Comparison of ENCODE assay signal across 21 cellular contexts in genomic region chr4:173807347-173807746, GRCh38.
DNase-seq lines count a peak whose midpoint lies in the region; ATAC-seq and TF ChIP-seq lines count a peak whose summit lies in the region.
"Had no signal": no experiment of that assay in that cellular context is flagged by ENCODE, and none has a peak within 500 bp of the region (broad histone marks: within the 10 kb centered on the region; RNA-seq: fewer than 3 reads in every experiment).

No MANE protein-coding gene starts in this region.

- H3K27me3 Mint-ChIP-seq in CD4-positive, alpha-beta memory T cell: peaks cover 2 to 5% of the 10 kb centered on the region in 2 donors
- H3K27me3 Mint-ChIP-seq: activated naive CD4-positive, alpha-beta T cell treated with anti-CD3 and anti-CD28 coated beads, Interleukin-2, amount 10 ng/mL, durations not matched to agents 7 days and 5 days; central memory CD8-positive, alpha-beta T cell; naive B cell had no signal

- no peak overlapping the region for H3K4me3 Mint-ChIP-seq in CD4-positive, alpha-beta memory T cell
- H3K4me3 Mint-ChIP-seq: activated naive CD4-positive, alpha-beta T cell treated with anti-CD3 and anti-CD28 coated beads, Interleukin-2, amount 10 ng/mL, durations not matched to agents 7 days and 5 days; central memory CD8-positive, alpha-beta T cell; naive B cell had no signal

- H3K27me3 ChIP-seq in MG63: no peaks in the 10 kb centered on the region
- no peaks in the 10 kb centered on the region for H3K27me3 ChIP-seq in uterus
- no peaks in the 10 kb centered on the region for H3K27me3 ChIP-seq in CD4-positive, alpha-beta memory T cell (ENCODE audit: insufficient read depth, low read length)
- H3K27me3 ChIP-seq: BE2C, tibial nerve had no signal

- no peak for TF ChIP-seq POLR2A in uterus (IDR thresholded peaks at IDR 0.05)

- intact Hi-C loops in mucosa of descending colon (cut with DNase I, micrococcal nuclease) (no loop called here), uterus (cut with DNase I; ENCODE audit: low total_unique reads) (no loop called here)
- intact Hi-C loops in CD4-positive, alpha-beta memory T cell (cut with micrococcal nuclease): no loop called here

- H3K4me1 ChIP-seq in mucosa of descending colon (ENCODE audit: low read depth): no peaks in the 10 kb centered on the region
- peaks cover 0 to 11% of the 10 kb centered on the region in 2 donors for H3K4me1 ChIP-seq in uterus
- H3K4me1 ChIP-seq in CD4-positive, alpha-beta memory T cell (ENCODE audit: insufficient read depth, low read length): no peaks in the 10 kb centered on the region

- DNase-seq in MG63: peak; percentile 61
- DNase-seq in fibroblast of the aortic adventitia (ENCODE audit: low read depth): peak; percentile 75
- DNase-seq in mucosa of descending colon: peak in 1 of 3 donors; percentile 22
- peak; percentile 64 to 74 for DNase-seq in uterus
- DNase-seq in COLO668 (lab: John Stamatoyannopoulos, UW; ENCODE audit: unreplicated experiment): no peak
- DNase-seq in cerebellar cortex (ENCODE audit: low spot score): no peak
- DNase-seq in CD4-positive, alpha-beta memory T cell: no peak
- DNase-seq: activated CD4-positive, CD25-positive, alpha-beta regulatory T cell treated with anti-CD3 and anti-CD28 coated beads, Interleukin-2, amount 50 U/mL, for 72 hours; activated naive CD4-positive, alpha-beta T cell treated with anti-CD3 and anti-CD28 coated beads, Interleukin-2, amount 10 ng/mL, durations not matched to agents 7 days and 5 days; activated T-cell treated with anti-CD3 and anti-CD28 coated beads, Interleukin-2, amount 50 U/mL, for 48 hours; BE2C; Calu3; effector CD4-positive, alpha-beta T cell; naive B cell; NCI-H1092 treated with DMSO at 0.1 percent for 48 hours; NCI-H69; stimulated activated naive CD4-positive, alpha-beta T cell treated with Interleukin-2 at 50 U/mL for 16 hours had no signal

- H3K36me3 Mint-ChIP-seq in CD4-positive, alpha-beta memory T cell: no peaks in the 10 kb centered on the region
- H3K36me3 Mint-ChIP-seq: activated naive CD4-positive, alpha-beta T cell treated with anti-CD3 and anti-CD28 coated beads, Interleukin-2, amount 10 ng/mL, durations not matched to agents 7 days and 5 days; naive B cell had no signal

- no peaks in the 10 kb centered on the region for H3K4me1 Mint-ChIP-seq in CD4-positive, alpha-beta memory T cell
- H3K4me1 Mint-ChIP-seq: activated naive CD4-positive, alpha-beta T cell treated with anti-CD3 and anti-CD28 coated beads, Interleukin-2, amount 10 ng/mL, durations not matched to agents 7 days and 5 days; central memory CD8-positive, alpha-beta T cell; naive B cell had no signal

- POLR2A ChIA-PET in CD4-positive, alpha-beta memory T cell (lab: Charles Lee; ENCODE audit: partially characterized antibody): no interaction called here

- ATAC-seq in mucosa of descending colon: peak; percentile 15
- ATAC-seq: esophagus mucosa had no signal

- H3K27ac Mint-ChIP-seq in CD4-positive, alpha-beta memory T cell: no peak overlapping the region
- H3K27ac Mint-ChIP-seq: activated naive CD4-positive, alpha-beta T cell treated with anti-CD3 and anti-CD28 coated beads, Interleukin-2, amount 10 ng/mL, durations not matched to agents 7 days and 5 days; naive B cell had no signal

- H3K4me3 ChIP-seq in MG63 (no peak overlapping the region), fibroblast of the aortic adventitia (ENCODE audit: low read depth, low read length) (no peak overlapping the region), mucosa of descending colon (no peak overlapping the region), uterus (no peak overlapping the region)
- H3K4me3 ChIP-seq in CD4-positive, alpha-beta memory T cell (ENCODE audit: low read length in 2 of 2): no peak overlapping the region
- H3K4me3 ChIP-seq: skin epidermis, tibial nerve had no signal

- H3K9me3 ChIP-seq in MG63 (no peaks in the 10 kb centered on the region), mucosa of descending colon (no peaks in the 10 kb centered on the region), uterus (no peaks in the 10 kb centered on the region)
- no peaks in the 10 kb centered on the region for H3K9me3 ChIP-seq in CD4-positive, alpha-beta memory T cell (ENCODE audit: control insufficient read depth in 1 of 2, low read length in 2 of 2)
- H3K9me3 ChIP-seq: BE2C, tibial nerve had no signal

- CTCF ChIA-PET in CD4-positive, alpha-beta memory T cell (lab: Charles Lee; ENCODE audit: partially characterized antibody): no interaction called here

- H3K36me3 ChIP-seq in MG63 (no peaks in the 10 kb centered on the region), mucosa of descending colon (ENCODE audit: low read depth) (no peaks in the 10 kb centered on the region), uterus (no peaks in the 10 kb centered on the region)
- no peaks in the 10 kb centered on the region for H3K36me3 ChIP-seq in CD4-positive, alpha-beta memory T cell (ENCODE audit: insufficient read depth, low read length)
- H3K36me3 ChIP-seq: BE2C, tibial nerve had no signal

- TF ChIP-seq CTCF in fibroblast of the aortic adventitia (IDR thresholded peaks at IDR 0.05; ENCODE audit: insufficient read depth, low read length) (no peak), mucosa of descending colon (IDR thresholded peaks at IDR 0.05) (no peak), uterus (IDR thresholded peaks at IDR 0.05) (no peak)

- no peaks in the 10 kb centered on the region for H3K9me3 Mint-ChIP-seq in CD4-positive, alpha-beta memory T cell
- H3K9me3 Mint-ChIP-seq: activated naive CD4-positive, alpha-beta T cell treated with anti-CD3 and anti-CD28 coated beads, Interleukin-2, amount 10 ng/mL, durations not matched to agents 7 days and 5 days; central memory CD8-positive, alpha-beta T cell; naive B cell had no signal

- peak overlapping the region; percentile 49 to 61 for H3K27ac ChIP-seq in uterus
- no peak overlapping the region for H3K27ac ChIP-seq in CD4-positive, alpha-beta memory T cell (ENCODE audit: low read depth, low read length)
- H3K27ac ChIP-seq: skin epidermis had no signal

Comparison
In these comparisons a context has a peak if more than half of its experiments do, and no peak if none do; other contexts are left out.
1. DNase-seq: peak in MG63 (single experiment), fibroblast of the aortic adventitia (single experiment) and uterus (2 of 2); none in COLO668 (single experiment), cerebellar cortex (single experiment) and CD4-positive, alpha-beta memory T cell (0 of 5).